Comparison of ENCODE assay signal across 8 cellular contexts in genomic region chr13:76991796-76992547, GRCh38. TPM values are rescaled to one million over a fixed set of nuclear protein-coding genes. Genes with fewer than 3 reads are reported as not detected.
DNase-seq lines count a peak whose midpoint lies in the region; ATAC-seq and TF ChIP-seq lines count a peak whose summit lies in the region.

CLN5 (plus strand) TSS chr13:76992081; CDS start chr13:76992099, 18 bp downstream.

- peak within 1 kb of the TSS; percentile 96 for H3K27ac ChIP-seq in CD8-positive, alpha-beta memory T cell (ENCODE audit: low read depth, low read length)
- peak within 1 kb of the TSS; percentile 89 to 97 for H3K27ac ChIP-seq in lung (ENCODE audit: low read depth in 1 of 2, low read length in 1 of 2)

- peak within 1 kb of the TSS; percentile 98 to 100 (median 100) for H3K27ac Mint-ChIP-seq in CD8-positive, alpha-beta memory T cell

- peak; percentile 96 for ATAC-seq in GM19455 (IDR thresholded peaks at IDR 0.05; ENCODE audit: unreplicated experiment)
- peak; percentile 97 for ATAC-seq in lung (ENCODE audit: insufficient read depth, low FRiP score)

- H3K36me3 Mint-ChIP-seq in CD8-positive, alpha-beta memory T cell: peaks cover 0 to 19% (median 4%) of the 10 kb centered on the region in 3 donors

- CTCF ChIA-PET in CD8-positive, alpha-beta memory T cell (lab: Charles Lee): interaction anchor here (0.6 to 8.8 kb wide), 7 partner anchors 8 to 333 kb away, joined by 3 to 71 read pairs (median 7); partner anchors contain the start of gene FBXL3

- H3K4me3 Mint-ChIP-seq in CD8-positive, alpha-beta memory T cell: peak within 1 kb of the TSS; percentile 90 to 98 (median 95)

- H3K27me3 ChIP-seq in CD8-positive, alpha-beta memory T cell (ENCODE audit: insufficient read depth, low read length, poor library complexity, severe bottlenecking): peaks cover 14% of the 10 kb centered on the region
- H3K27me3 ChIP-seq in lung (ENCODE audit: control insufficient read depth, insufficient read depth): no peaks in the 10 kb centered on the region

- no peaks in the 10 kb centered on the region for H3K9me3 Mint-ChIP-seq in CD8-positive, alpha-beta memory T cell

- H3K4me1 Mint-ChIP-seq in CD8-positive, alpha-beta memory T cell: peaks cover 40 to 57% (median 44%) of the 10 kb centered on the region in 3 donors

- peaks cover 12 to 15% of the 10 kb centered on the region in 2 donors for H3K27me3 Mint-ChIP-seq in CD8-positive, alpha-beta memory T cell

- no peaks in the 10 kb centered on the region for H3K36me3 ChIP-seq in CD8-positive, alpha-beta memory T cell (ENCODE audit: insufficient read depth, low read length)
- H3K36me3 ChIP-seq in lung (ENCODE audit: control insufficient read depth in 2 of 2, insufficient read depth in 2 of 2, low read length in 2 of 2): peaks cover 0 to 4% of the 10 kb centered on the region in 2 donors

- peak; percentile 93 to 97 (median 96) for DNase-seq in CD8-positive, alpha-beta memory T cell
- DNase-seq in HK-2 (ENCODE audit: unreplicated experiment): peak; percentile 86
- DNase-seq in NK-92 (lab: John Stamatoyannopoulos, UW; ENCODE audit: unreplicated experiment): peak; percentile 57
- peak; percentile 94 for DNase-seq in activated CD8-positive, alpha-beta memory T cell treated with anti-CD3 and anti-CD28 coated beads for 24 hours
- DNase-seq in effector CD4-positive, alpha-beta T cell: peak; percentile 91
- peak; percentile 94 for DNase-seq in lung (ENCODE audit: low spot score)
- DNase-seq in stimulated activated CD4-positive, alpha-beta T cell treated with anti-CD3 and anti-CD28 coated beads, TNF-alpha, amount 100 ng/mL, for 24 hours (ENCODE audit: low read depth in 3 of 3): peak; percentile 87 to 94 (median 87)

- no peak for TF ChIP-seq CTCF in lung (IDR thresholded peaks at IDR 0.05; ENCODE audit: control extremely low read depth, extremely low read depth)

- POLR2A ChIA-PET in CD8-positive, alpha-beta memory T cell (lab: Charles Lee): interaction anchor here (0.6 to 3.9 kb wide), 12 partner anchors 10 to 1230 kb away, joined by 3 to 95 read pairs (median 5); partner anchors contain the start of genes FBXL3, KCTD12 and MYCBP2

- H3K9me3 ChIP-seq in CD8-positive, alpha-beta memory T cell (ENCODE audit: low read length): no peaks in the 10 kb centered on the region
- no peaks in the 10 kb centered on the region for H3K9me3 ChIP-seq in lung (ENCODE audit: control insufficient read depth in 2 of 2, insufficient read depth in 1 of 2, low read length in 1 of 2)

- peaks cover 31% of the 10 kb centered on the region for H3K4me1 ChIP-seq in CD8-positive, alpha-beta memory T cell (ENCODE audit: insufficient read depth, low read length)
- peaks cover 4 to 5% of the 10 kb centered on the region in 2 donors for H3K4me1 ChIP-seq in lung (ENCODE audit: control insufficient read depth in 2 of 2, insufficient read depth in 2 of 2, low read length in 2 of 2)

- H3K4me3 ChIP-seq in CD8-positive, alpha-beta memory T cell (ENCODE audit: low read length): peak within 1 kb of the TSS; percentile 91
- peak within 1 kb of the TSS; percentile 75 for H3K4me3 ChIP-seq in lung

- WGBS in lung, 2 donors: 0 to 1% methylated on average over 67 to 73 of the region's 73 CpGs

RNA-seq across cellular contexts. Expression of gene CLN5, which starts in this region (rescaled TPM):
- 10 to 100 TPM; 14.0 to 15.9 TPM for total RNA-seq in CD8-positive, alpha-beta memory T cell
- polyA plus RNA-seq in CD8-positive, alpha-beta memory T cell: 12.0 TPM
- total RNA-seq in lung: 10 to 100 TPM; 34.9 to 41.7 TPM
- 10 to 100 TPM; 18.0 to 18.4 TPM for polyA plus RNA-seq in lung

Comparison
In these comparisons a context has a peak if more than half of its experiments do, and no peak if none do; other contexts are left out.
1. Peak in every context shown above with its lines: DNase-seq, ATAC-seq, H3K4me3 ChIP-seq and H3K27ac ChIP-seq.